10 cellular contexts compared by ENCODE assay signal in genomic region chr10:62043493-62043938, GRCh38.
DNase-seq lines count a peak whose midpoint lies in the region; ATAC-seq and TF ChIP-seq lines count a peak whose summit lies in the region.
"Had no signal": no experiment of that assay in that cellular context is flagged by ENCODE, and none has a peak within 500 bp of the region (broad histone marks: within the 10 kb centered on the region; RNA-seq: fewer than 3 reads in every experiment).

No MANE protein-coding gene starts in this region.

- H3K27me3 Mint-ChIP-seq in activated T-cell treated with anti-CD3 and anti-CD28 coated beads, Interleukin-2, amount 50 U/mL, for 72 hours (ENCODE audit: low read depth): no peaks in the 10 kb centered on the region
- H3K27me3 Mint-ChIP-seq in activated CD8-positive, alpha-beta T cell treated with anti-CD3 and anti-CD28 coated beads, Interleukin-2, amount 10 ng/mL, durations not matched to agents 7 days and 5 days (ENCODE audit: low read depth): no peaks in the 10 kb centered on the region
- no peaks in the 10 kb centered on the region for H3K27me3 Mint-ChIP-seq in endodermal cell (ENCODE audit: insufficient read depth)

- TF ChIP-seq CTCF in upper lobe of right lung (IDR thresholded peaks at IDR 0.05) (no peak), endodermal cell (conservative IDR thresholded peaks at IDR 0.05) (no peak)

- intact Hi-C loops in upper lobe of right lung (cut with DNase I): no loop called here

- H3K4me3 Mint-ChIP-seq in activated T-cell treated with anti-CD3 and anti-CD28 coated beads, Interleukin-2, amount 50 U/mL, for 72 hours: peak overlapping the region; percentile 15 to 93
- peak overlapping the region; percentile 4 for H3K4me3 Mint-ChIP-seq in activated CD8-positive, alpha-beta T cell treated with anti-CD3 and anti-CD28 coated beads, Interleukin-2, amount 10 ng/mL, durations not matched to agents 7 days and 5 days
- H3K4me3 Mint-ChIP-seq in endodermal cell: no peak overlapping the region

- H3K4me1 Mint-ChIP-seq in activated T-cell treated with anti-CD3 and anti-CD28 coated beads, Interleukin-2, amount 50 U/mL, for 72 hours (ENCODE audit: low read depth): peaks cover 99% of the 10 kb centered on the region
- H3K4me1 Mint-ChIP-seq in activated CD8-positive, alpha-beta T cell treated with anti-CD3 and anti-CD28 coated beads, Interleukin-2, amount 10 ng/mL, durations not matched to agents 7 days and 5 days (ENCODE audit: low read depth): peaks cover 93% of the 10 kb centered on the region
- peaks cover 51% of the 10 kb centered on the region for H3K4me1 Mint-ChIP-seq in endodermal cell

- 58% methylated on average over 2 of the region's 2 CpGs; no CpG with 5 or more reads in 1 of the 2 experiments for WGBS in endodermal cell (ENCODE audit: insufficient coverage in 1 of 2, insufficient read length in 1 of 2), 2 experiments

- no peak for DNase-seq in activated T-cell treated with anti-CD3 and anti-CD28 coated beads, Interleukin-2, amount 50 U/mL, for 72 hours
- no peak for DNase-seq in activated T-cell treated with anti-CD3 and anti-CD28 coated beads, Interleukin-2, amount 50 U/mL, for 48 hours
- no peak for DNase-seq in activated CD8-positive, alpha-beta T cell treated with anti-CD3 and anti-CD28 coated beads, Interleukin-2, amount 10 ng/mL, durations not matched to agents 7 days and 5 days
- DNase-seq in kidney glomerular epithelial cell (lab: John Stamatoyannopoulos, UW): peak; percentile 87
- DNase-seq in upper lobe of right lung: no peak
- no peak for DNase-seq in endodermal cell
- DNase-seq in NCI-H146 treated with DMSO at 0.1 percent for 48 hours (lab: John Stamatoyannopoulos, UW; ENCODE audit: unreplicated experiment): no peak
- DNase-seq: KG1, nucleus accumbens had no signal

- peak overlapping the region; percentile 99 for H3K27ac Mint-ChIP-seq in activated T-cell treated with anti-CD3 and anti-CD28 coated beads, Interleukin-2, amount 50 U/mL, for 72 hours
- peak overlapping the region; percentile 69 for H3K27ac Mint-ChIP-seq in activated CD8-positive, alpha-beta T cell treated with anti-CD3 and anti-CD28 coated beads, Interleukin-2, amount 10 ng/mL, durations not matched to agents 7 days and 5 days
- no peak overlapping the region for H3K27ac Mint-ChIP-seq in endodermal cell

- no peaks in the 10 kb centered on the region for H3K27me3 ChIP-seq in upper lobe of right lung
- H3K27me3 ChIP-seq in endodermal cell (ENCODE audit: control insufficient read depth, insufficient read depth, low read length, poor library complexity, severe bottlenecking): no peaks in the 10 kb centered on the region

- H3K9ac ChIP-seq in endodermal cell (ENCODE audit: extremely low read depth, low read length, poor library complexity, severe bottlenecking): no peak overlapping the region

- H3K27ac ChIP-seq in upper lobe of right lung (no peak overlapping the region), endodermal cell (ENCODE audit: low read depth, low read length) (no peak overlapping the region)

- H3K36me3 ChIP-seq in upper lobe of right lung: no peaks in the 10 kb centered on the region
- no peaks in the 10 kb centered on the region for H3K36me3 ChIP-seq in endodermal cell (ENCODE audit: control insufficient read depth, insufficient read depth, low read length)

- POLR2A ChIA-PET in activated CD8-positive, alpha-beta T cell treated with anti-CD3 and anti-CD28 coated beads, Interleukin-2, amount 10 ng/mL, durations not matched to agents 7 days and 5 days (lab: Charles Lee): interaction anchor here (1.5 to 2.4 kb wide), 5 partner anchors 19 to 143 kb away, joined by 3 to 8 read pairs (median 5); no protein-coding TSS in a partner anchor

- ATAC-seq in activated T-cell treated with anti-CD3 and anti-CD28 coated beads, Interleukin-2, amount 50 U/mL, for 72 hours (replicated peaks in 1 of 2): no peak
- no peak for ATAC-seq in activated CD8-positive, alpha-beta T cell treated with anti-CD3 and anti-CD28 coated beads, Interleukin-2, amount 10 ng/mL, durations not matched to agents 7 days and 5 days
- ATAC-seq in upper lobe of right lung (peak; percentile 26), GM18519 (IDR thresholded peaks at IDR 0.05; ENCODE audit: low FRiP score, unreplicated experiment) (no peak)

- H3K9me3 Mint-ChIP-seq in activated T-cell treated with anti-CD3 and anti-CD28 coated beads, Interleukin-2, amount 50 U/mL, for 72 hours: peaks cover 0 to 2% of the 10 kb centered on the region in 2 donors
- H3K9me3 Mint-ChIP-seq in activated CD8-positive, alpha-beta T cell treated with anti-CD3 and anti-CD28 coated beads, Interleukin-2, amount 10 ng/mL, durations not matched to agents 7 days and 5 days (ENCODE audit: insufficient read depth): no peaks in the 10 kb centered on the region
- no peaks in the 10 kb centered on the region for H3K9me3 Mint-ChIP-seq in endodermal cell

- H3K4me1 ChIP-seq in upper lobe of right lung (peaks cover 56% of the 10 kb centered on the region), endodermal cell (ENCODE audit: control insufficient read depth, insufficient read depth, low read length) (peaks cover 12% of the 10 kb centered on the region)

- H3K4me3 ChIP-seq in upper lobe of right lung (no peak overlapping the region), endodermal cell (ENCODE audit: low read length) (no peak overlapping the region)

- CTCF ChIA-PET in activated CD8-positive, alpha-beta T cell treated with anti-CD3 and anti-CD28 coated beads, Interleukin-2, amount 10 ng/mL, durations not matched to agents 7 days and 5 days (lab: Charles Lee): interaction anchor here (1.2 to 11.3 kb wide), 7 partner anchors 21 to 199 kb away, joined by 3 to 253 read pairs (median 4); no protein-coding TSS in a partner anchor

- H3K9me3 ChIP-seq in upper lobe of right lung (no peaks in the 10 kb centered on the region), endodermal cell (ENCODE audit: control insufficient read depth, low read length) (no peaks in the 10 kb centered on the region)

- peaks cover 10 to 19% of the 10 kb centered on the region in 2 donors for H3K36me3 Mint-ChIP-seq in activated T-cell treated with anti-CD3 and anti-CD28 coated beads, Interleukin-2, amount 50 U/mL, for 72 hours (ENCODE audit: insufficient read depth in 2 of 2)
- peaks cover 51% of the 10 kb centered on the region for H3K36me3 Mint-ChIP-seq in activated CD8-positive, alpha-beta T cell treated with anti-CD3 and anti-CD28 coated beads, Interleukin-2, amount 10 ng/mL, durations not matched to agents 7 days and 5 days (ENCODE audit: low read depth)
- no peaks in the 10 kb centered on the region for H3K36me3 Mint-ChIP-seq in endodermal cell (ENCODE audit: low read depth)
